In the genomic region with DNA sequence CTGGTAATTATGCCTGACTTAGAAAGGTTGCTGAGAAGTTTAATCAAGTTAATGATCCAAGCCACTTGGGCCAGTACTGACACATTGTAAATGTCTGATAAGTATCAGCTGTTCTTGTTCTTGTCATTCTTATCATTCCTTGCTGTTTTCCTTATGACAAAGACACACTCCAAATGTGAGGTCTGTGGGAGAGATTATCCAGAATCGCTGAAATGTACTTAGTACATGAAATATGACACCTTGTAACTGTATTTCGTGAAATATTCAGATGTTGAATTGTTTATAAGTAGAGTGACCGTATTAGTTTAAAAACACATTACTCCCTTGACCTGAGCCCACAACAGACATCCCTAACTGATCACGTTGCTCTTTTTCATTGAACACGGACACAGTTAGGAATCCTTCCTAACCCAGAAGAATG, we compare ENCODE assay signal across 2 cellular contexts.
A peak's percentile ranks its signal among the peaks of the same experiment; 100 is the strongest.
TF ChIP-seq lines count a peak whose summit lies in the region.

No MANE protein-coding gene starts in this region.

TF ChIP-seq in HEK293, 187 proteins besides CTCF, POLR2A, EP300 and RAD21 (continues in another document):
- TF ChIP-seq, protein P1, sequence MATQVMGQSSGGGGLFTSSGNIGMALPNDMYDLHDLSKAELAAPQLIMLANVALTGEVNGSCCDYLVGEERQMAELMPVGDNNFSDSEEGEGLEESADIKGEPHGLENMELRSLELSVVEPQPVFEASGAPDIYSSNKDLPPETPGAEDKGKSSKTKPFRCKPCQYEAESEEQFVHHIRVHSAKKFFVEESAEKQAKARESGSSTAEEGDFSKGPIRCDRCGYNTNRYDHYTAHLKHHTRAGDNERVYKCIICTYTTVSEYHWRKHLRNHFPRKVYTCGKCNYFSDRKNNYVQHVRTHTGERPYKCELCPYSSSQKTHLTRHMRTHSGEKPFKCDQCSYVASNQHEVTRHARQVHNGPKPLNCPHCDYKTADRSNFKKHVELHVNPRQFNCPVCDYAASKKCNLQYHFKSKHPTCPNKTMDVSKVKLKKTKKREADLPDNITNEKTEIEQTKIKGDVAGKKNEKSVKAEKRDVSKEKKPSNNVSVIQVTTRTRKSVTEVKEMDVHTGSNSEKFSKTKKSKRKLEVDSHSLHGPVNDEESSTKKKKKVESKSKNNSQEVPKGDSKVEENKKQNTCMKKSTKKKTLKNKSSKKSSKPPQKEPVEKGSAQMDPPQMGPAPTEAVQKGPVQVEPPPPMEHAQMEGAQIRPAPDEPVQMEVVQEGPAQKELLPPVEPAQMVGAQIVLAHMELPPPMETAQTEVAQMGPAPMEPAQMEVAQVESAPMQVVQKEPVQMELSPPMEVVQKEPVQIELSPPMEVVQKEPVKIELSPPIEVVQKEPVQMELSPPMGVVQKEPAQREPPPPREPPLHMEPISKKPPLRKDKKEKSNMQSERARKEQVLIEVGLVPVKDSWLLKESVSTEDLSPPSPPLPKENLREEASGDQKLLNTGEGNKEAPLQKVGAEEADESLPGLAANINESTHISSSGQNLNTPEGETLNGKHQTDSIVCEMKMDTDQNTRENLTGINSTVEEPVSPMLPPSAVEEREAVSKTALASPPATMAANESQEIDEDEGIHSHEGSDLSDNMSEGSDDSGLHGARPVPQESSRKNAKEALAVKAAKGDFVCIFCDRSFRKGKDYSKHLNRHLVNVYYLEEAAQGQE (tag by site-specific recombination; IDR thresholded peaks at IDR 0.05), result no peak
- TF ChIP-seq SP3 (tag by site-specific recombination; IDR thresholded peaks at IDR 0.05) (no peak), ZBTB49 (tag by site-specific recombination; IDR thresholded peaks at IDR 0.05; ENCODE audit: low read depth) (no peak), FEZF1 (tag by site-specific recombination; IDR thresholded peaks at IDR 0.05) (peak; percentile 85), ZSCAN16 (tag by site-specific recombination; IDR thresholded peaks at IDR 0.05) (no peak), SP2 (tag by site-specific recombination; IDR thresholded peaks at IDR 0.05) (no peak), ZNF391 (tag by site-specific recombination; IDR thresholded peaks at IDR 0.05; ENCODE audit: borderline replicate concordance, low read depth) (no peak), ZNF561 (tag by site-specific recombination; IDR thresholded peaks at IDR 0.05; ENCODE audit: borderline replicate concordance) (no peak), ZNF510 (tag by site-specific recombination; IDR thresholded peaks at IDR 0.05; ENCODE audit: insufficient replicate concordance) (no peak), ZNF223 (tag by site-specific recombination; IDR thresholded peaks at IDR 0.05) (no peak), ZNF140 (tag by site-specific recombination; IDR thresholded peaks at IDR 0.05) (no peak), ZNF274 (IDR thresholded peaks at IDR 0.05; ENCODE audit: low read length) (no peak), ZNF274 (tag by site-specific recombination; IDR thresholded peaks at IDR 0.05; ENCODE audit: borderline replicate concordance) (no peak), ZEB2 (tag by site-specific recombination; IDR thresholded peaks at IDR 0.05) (0 out of 2 replicates have a peak, but pooled peaks have one; percentile 19), ZNF311 (tag by site-specific recombination; IDR thresholded peaks at IDR 0.05; ENCODE audit: borderline replicate concordance) (no peak), KLF16 (tag by site-specific recombination; IDR thresholded peaks at IDR 0.05) (no peak), OSR2 (tag by site-specific recombination; IDR thresholded peaks at IDR 0.05) (0 out of 2 replicates have a peak, but pooled peaks have one; percentile 13)
- TF ChIP-seq, protein P2, sequence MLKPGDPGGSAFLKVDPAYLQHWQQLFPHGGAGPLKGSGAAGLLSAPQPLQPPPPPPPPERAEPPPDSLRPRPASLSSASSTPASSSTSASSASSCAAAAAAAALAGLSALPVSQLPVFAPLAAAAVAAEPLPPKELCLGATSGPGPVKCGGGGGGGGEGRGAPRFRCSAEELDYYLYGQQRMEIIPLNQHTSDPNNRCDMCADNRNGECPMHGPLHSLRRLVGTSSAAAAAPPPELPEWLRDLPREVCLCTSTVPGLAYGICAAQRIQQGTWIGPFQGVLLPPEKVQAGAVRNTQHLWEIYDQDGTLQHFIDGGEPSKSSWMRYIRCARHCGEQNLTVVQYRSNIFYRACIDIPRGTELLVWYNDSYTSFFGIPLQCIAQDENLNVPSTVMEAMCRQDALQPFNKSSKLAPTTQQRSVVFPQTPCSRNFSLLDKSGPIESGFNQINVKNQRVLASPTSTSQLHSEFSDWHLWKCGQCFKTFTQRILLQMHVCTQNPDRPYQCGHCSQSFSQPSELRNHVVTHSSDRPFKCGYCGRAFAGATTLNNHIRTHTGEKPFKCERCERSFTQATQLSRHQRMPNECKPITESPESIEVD (tag by site-specific recombination; IDR thresholded peaks at IDR 0.05), result peak; percentile 64

TF ChIP-seq in K562, 482 proteins besides CTCF, POLR2A, EP300 and RAD21:
- TF ChIP-seq HES1 (IDR thresholded peaks at IDR 0.05; ENCODE audit: low read depth) (peak; percentile 66; the same call in 1 of the 2 replicates), TEAD4 (IDR thresholded peaks at IDR 0.05; ENCODE audit: low read length) (peak; percentile 68; the same call in 1 of the 2 replicates), TEAD4 (CRISPR knock-in tag; IDR thresholded peaks at IDR 0.05; ENCODE audit: borderline replicate concordance) (no peak), SOX6 (IDR thresholded peaks at IDR 0.05) (peak; percentile 81; the same call in 1 of the 2 replicates), FOSL1 (tag; conservative IDR thresholded peaks at IDR 0.05) (0 out of 2 replicates have a peak, but pooled peaks have one; percentile 16), RBM15 (IDR thresholded peaks at IDR 0.05; ENCODE audit: insufficient read depth, low read length) (no peak), CBFA2T2 (conservative IDR thresholded peaks at IDR 0.05) (0 out of 2 replicates have a peak, but pooled peaks have one; percentile 12), ZZZ3 (IDR thresholded peaks at IDR 0.05) (no peak), ZNF584 (CRISPR knock-in tag; IDR thresholded peaks at IDR 0.05; ENCODE audit: low read depth) (no peak), MEIS2 (IDR thresholded peaks at IDR 0.05; ENCODE audit: partially characterized antibody) (peak; percentile 47), CBFA2T3 (IDR thresholded peaks at IDR 0.05) (peak; percentile 44), DACH1 (IDR thresholded peaks at IDR 0.05; ENCODE audit: partially characterized antibody) (peak; percentile 48)
